12 cellular contexts compared by ENCODE assay signal in genomic region chr20:44811150-44811685, GRCh38. TPM values are rescaled to one million over a fixed set of nuclear protein-coding genes. Genes with fewer than 3 reads are reported as not detected.
DNase-seq lines count a peak whose midpoint lies in the region; ATAC-seq and TF ChIP-seq lines count a peak whose summit lies in the region.
"Had no signal": no experiment of that assay in that cellular context is flagged by ENCODE, and none has a peak within 500 bp of the region (broad histone marks: within the 10 kb centered on the region; RNA-seq: fewer than 3 reads in every experiment).

No MANE protein-coding gene starts in this region.

- DNase-seq in NCI-H524 (lab: John Stamatoyannopoulos, UW) = peak; percentile 40 to 73
- no peak for DNase-seq in NCI-H524 treated with DMSO at 0.1 percent for 48 hours (lab: John Stamatoyannopoulos, UW)
- DNase-seq in WERI-Rb-1 = no peak
- DNase-seq in hepatocyte (ENCODE audit: low spot score) = no peak
- DNase-seq in osteocyte (ENCODE audit: extremely low spot score, unreplicated experiment) = no peak
- DNase-seq in AG20443 (ENCODE audit: low spot score) = no peak
- DNase-seq in NCI-H1092 treated with DMSO at 0.1 percent for 48 hours (lab: John Stamatoyannopoulos, UW) = no peak
- DNase-seq: GM23248, left ventricle myocardium superior had no signal

- peak overlapping the region; percentile 76 for H3K4me3 ChIP-seq in WERI-Rb-1 (ENCODE audit: low read depth, low read length)
- H3K4me3 ChIP-seq in hepatocyte = no peak overlapping the region
- H3K4me3 ChIP-seq: GM12878 had no signal

- WGBS in hepatocyte (ENCODE audit: low lambda C conversion rate, missing lambda C conversion rate) = 88% methylated on average over 15 of the region's 15 CpGs

- H2AFZ ChIP-seq in hepatocyte = no peak overlapping the region
- H2AFZ ChIP-seq: GM23248 had no signal

- no peak overlapping the region for H3K27ac Mint-ChIP-seq in osteocyte (ENCODE audit: unreplicated experiment)

- H3K27me3 Mint-ChIP-seq in osteocyte (ENCODE audit: unreplicated experiment) = peaks cover 69% of the 10 kb centered on the region

- H3K27me3 ChIP-seq in WERI-Rb-1 (ENCODE audit: insufficient read depth, low read depth, severe bottlenecking) = no peaks in the 10 kb centered on the region
- H3K27me3 ChIP-seq in hepatocyte = peaks cover 54% of the 10 kb centered on the region

- no peaks in the 10 kb centered on the region for H3K36me3 Mint-ChIP-seq in osteocyte (ENCODE audit: unreplicated experiment)

- peaks cover 7% of the 10 kb centered on the region for H3K9me3 ChIP-seq in WERI-Rb-1 (ENCODE audit: severe bottlenecking)
- H3K9me3 ChIP-seq in hepatocyte (ENCODE audit: low read depth) = no peaks in the 10 kb centered on the region

- no peaks in the 10 kb centered on the region for H3K36me3 ChIP-seq in WERI-Rb-1
- no peaks in the 10 kb centered on the region for H3K36me3 ChIP-seq in hepatocyte (replicated peaks; ENCODE audit: insufficient read depth, low read depth)
- H3K36me3 ChIP-seq: pancreas had no signal

- ATAC-seq in GM19351 (IDR thresholded peaks at IDR 0.05; ENCODE audit: unreplicated experiment) = no peak
- ATAC-seq: GM12878 had no signal

- H3K4me3 Mint-ChIP-seq in osteocyte (ENCODE audit: unreplicated experiment) = peak overlapping the region; percentile 56

- no peaks in the 10 kb centered on the region for H3K9me2 ChIP-seq in hepatocyte (replicated peaks; ENCODE audit: insufficient read depth)

- H3K27ac ChIP-seq in WERI-Rb-1 (no peak overlapping the region), hepatocyte (no peak overlapping the region)
- H3K27ac ChIP-seq: GM23248, pancreas had no signal

- H3K4me1 ChIP-seq in hepatocyte (ENCODE audit: insufficient read depth) = peaks cover 3% of the 10 kb centered on the region
- H3K4me1 ChIP-seq: pancreas had no signal

- no peaks in the 10 kb centered on the region for H3K9me3 Mint-ChIP-seq in osteocyte (ENCODE audit: unreplicated experiment)

- no peak for TF ChIP-seq CTCF in WERI-Rb-1 (IDR thresholded peaks at IDR 0.05; ENCODE audit: low read depth, low read length)
- no peak for TF ChIP-seq CTCF in hepatocyte (IDR thresholded peaks at IDR 0.05; ENCODE audit: poor library complexity)
- TF ChIP-seq CTCF in osteocyte (IDR thresholded peaks at IDR 0.05) = no peak

- no peaks in the 10 kb centered on the region for H4K20me1 ChIP-seq in hepatocyte (ENCODE audit: insufficient read depth, poor library complexity, severe bottlenecking)

- H3K79me2 ChIP-seq in hepatocyte = no peaks in the 10 kb centered on the region

- peak overlapping the region; percentile 91 for H3K4me2 ChIP-seq in hepatocyte

- H3K4me1 Mint-ChIP-seq in osteocyte (ENCODE audit: unreplicated experiment) = peaks cover 6% of the 10 kb centered on the region

RNA-seq across cellular contexts. Expression of gene RIMS4, which starts 0.9 kb away (rescaled TPM):
- 8.1 and 9.0 TPM in 2 replicates for total RNA-seq in hepatocyte
- polyA plus RNA-seq in hepatocyte = 4.9 and 5.1 TPM in 2 replicates
- 0.73 and 0.75 TPM in 2 replicates for total RNA-seq in osteocyte
- polyA plus RNA-seq: GM23248 had no signal

Comparison
In these comparisons a context has a peak if more than half of its experiments do, and no peak if none do; other contexts are left out.
1. DNase-seq: peak in NCI-H524 (2 of 2); none in NCI-H524 treated with DMSO at 0.1 percent for 48 hours (single experiment), WERI-Rb-1 (single experiment), hepatocyte (single experiment), osteocyte (single experiment), AG20443 (single experiment) and NCI-H1092 treated with DMSO at 0.1 percent for 48 hours (single experiment).